Comparison of ENCODE assay signal across 2 cellular contexts in the genomic region with DNA sequence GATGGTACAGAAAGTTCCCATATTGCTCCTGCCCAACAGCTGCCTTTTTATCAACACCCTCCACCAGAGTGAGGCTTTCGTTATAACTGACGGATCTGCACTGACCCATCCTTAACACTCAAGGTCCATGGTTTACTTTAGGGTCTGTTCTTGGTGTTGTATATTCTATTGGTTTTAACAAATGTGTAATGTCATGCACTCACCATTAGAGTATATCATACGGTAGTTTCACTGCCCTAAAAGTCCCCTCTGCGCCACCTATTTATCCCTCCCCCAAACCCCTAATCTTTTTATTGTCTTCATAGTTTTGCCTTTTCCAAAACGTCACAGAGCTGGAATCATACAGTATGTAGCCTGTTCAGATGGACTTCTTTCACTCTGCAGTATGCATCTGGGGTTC.
TF ChIP-seq lines count a peak whose summit lies in the region.

No MANE protein-coding gene starts in this region.

TF ChIP-seq in SK-N-SH treated with all-trans-retinoic acid at 6 μM for 48 hours, 23 proteins besides CTCF, POLR2A, EP300 and RAD21 (continued from another document):
- TF ChIP-seq, protein P1, sequence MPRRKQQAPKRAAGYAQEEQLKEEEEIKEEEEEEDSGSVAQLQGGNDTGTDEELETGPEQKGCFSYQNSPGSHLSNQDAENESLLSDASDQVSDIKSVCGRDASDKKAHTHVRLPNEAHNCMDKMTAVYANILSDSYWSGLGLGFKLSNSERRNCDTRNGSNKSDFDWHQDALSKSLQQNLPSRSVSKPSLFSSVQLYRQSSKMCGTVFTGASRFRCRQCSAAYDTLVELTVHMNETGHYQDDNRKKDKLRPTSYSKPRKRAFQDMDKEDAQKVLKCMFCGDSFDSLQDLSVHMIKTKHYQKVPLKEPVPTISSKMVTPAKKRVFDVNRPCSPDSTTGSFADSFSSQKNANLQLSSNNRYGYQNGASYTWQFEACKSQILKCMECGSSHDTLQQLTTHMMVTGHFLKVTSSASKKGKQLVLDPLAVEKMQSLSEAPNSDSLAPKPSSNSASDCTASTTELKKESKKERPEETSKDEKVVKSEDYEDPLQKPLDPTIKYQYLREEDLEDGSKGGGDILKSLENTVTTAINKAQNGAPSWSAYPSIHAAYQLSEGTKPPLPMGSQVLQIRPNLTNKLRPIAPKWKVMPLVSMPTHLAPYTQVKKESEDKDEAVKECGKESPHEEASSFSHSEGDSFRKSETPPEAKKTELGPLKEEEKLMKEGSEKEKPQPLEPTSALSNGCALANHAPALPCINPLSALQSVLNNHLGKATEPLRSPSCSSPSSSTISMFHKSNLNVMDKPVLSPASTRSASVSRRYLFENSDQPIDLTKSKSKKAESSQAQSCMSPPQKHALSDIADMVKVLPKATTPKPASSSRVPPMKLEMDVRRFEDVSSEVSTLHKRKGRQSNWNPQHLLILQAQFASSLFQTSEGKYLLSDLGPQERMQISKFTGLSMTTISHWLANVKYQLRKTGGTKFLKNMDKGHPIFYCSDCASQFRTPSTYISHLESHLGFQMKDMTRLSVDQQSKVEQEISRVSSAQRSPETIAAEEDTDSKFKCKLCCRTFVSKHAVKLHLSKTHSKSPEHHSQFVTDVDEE (CRISPR knock-in tag; IDR thresholded peaks at IDR 0.05) = no peak
- TF ChIP-seq, protein P2, sequence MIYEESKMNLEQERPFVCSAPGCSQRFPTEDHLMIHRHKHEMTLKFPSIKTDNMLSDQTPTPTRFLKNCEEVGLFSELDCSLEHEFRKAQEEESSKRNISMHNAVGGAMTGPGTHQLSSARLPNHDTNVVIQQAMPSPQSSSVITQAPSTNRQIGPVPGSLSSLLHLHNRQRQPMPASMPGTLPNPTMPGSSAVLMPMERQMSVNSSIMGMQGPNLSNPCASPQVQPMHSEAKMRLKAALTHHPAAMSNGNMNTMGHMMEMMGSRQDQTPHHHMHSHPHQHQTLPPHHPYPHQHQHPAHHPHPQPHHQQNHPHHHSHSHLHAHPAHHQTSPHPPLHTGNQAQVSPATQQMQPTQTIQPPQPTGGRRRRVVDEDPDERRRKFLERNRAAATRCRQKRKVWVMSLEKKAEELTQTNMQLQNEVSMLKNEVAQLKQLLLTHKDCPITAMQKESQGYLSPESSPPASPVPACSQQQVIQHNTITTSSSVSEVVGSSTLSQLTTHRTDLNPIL (CRISPR knock-in tag; IDR thresholded peaks at IDR 0.05; ENCODE audit: low read depth) = no peak
- TF ChIP-seq ZFP3 (CRISPR knock-in tag; IDR thresholded peaks at IDR 0.05) (no peak), TCF4 (CRISPR knock-in tag; IDR thresholded peaks at IDR 0.05; ENCODE audit: borderline replicate concordance) (no peak), CSDC2 (CRISPR knock-in tag; IDR thresholded peaks at IDR 0.05) (no peak), BACH2 (CRISPR knock-in tag; IDR thresholded peaks at IDR 0.05; ENCODE audit: borderline replicate concordance) (no peak), ZFP30 (CRISPR knock-in tag; IDR thresholded peaks at IDR 0.05) (no peak), SNAI2 (CRISPR knock-in tag; IDR thresholded peaks at IDR 0.05) (no peak), GLIS3 (CRISPR knock-in tag; IDR thresholded peaks at IDR 0.05) (no peak), TOX (CRISPR knock-in tag; IDR thresholded peaks at IDR 0.05; ENCODE audit: borderline replicate concordance) (no peak), PPARA (CRISPR knock-in tag; IDR thresholded peaks at IDR 0.05; ENCODE audit: borderline replicate concordance) (no peak), ESRRG (CRISPR knock-in tag; IDR thresholded peaks at IDR 0.05) (no peak), ZNF70 (CRISPR knock-in tag; IDR thresholded peaks at IDR 0.05) (no peak), RARB (CRISPR knock-in tag; IDR thresholded peaks at IDR 0.05) (no peak), ZC3H10 (CRISPR knock-in tag; IDR thresholded peaks at IDR 0.05) (no peak)
- TF ChIP-seq, protein P3, sequence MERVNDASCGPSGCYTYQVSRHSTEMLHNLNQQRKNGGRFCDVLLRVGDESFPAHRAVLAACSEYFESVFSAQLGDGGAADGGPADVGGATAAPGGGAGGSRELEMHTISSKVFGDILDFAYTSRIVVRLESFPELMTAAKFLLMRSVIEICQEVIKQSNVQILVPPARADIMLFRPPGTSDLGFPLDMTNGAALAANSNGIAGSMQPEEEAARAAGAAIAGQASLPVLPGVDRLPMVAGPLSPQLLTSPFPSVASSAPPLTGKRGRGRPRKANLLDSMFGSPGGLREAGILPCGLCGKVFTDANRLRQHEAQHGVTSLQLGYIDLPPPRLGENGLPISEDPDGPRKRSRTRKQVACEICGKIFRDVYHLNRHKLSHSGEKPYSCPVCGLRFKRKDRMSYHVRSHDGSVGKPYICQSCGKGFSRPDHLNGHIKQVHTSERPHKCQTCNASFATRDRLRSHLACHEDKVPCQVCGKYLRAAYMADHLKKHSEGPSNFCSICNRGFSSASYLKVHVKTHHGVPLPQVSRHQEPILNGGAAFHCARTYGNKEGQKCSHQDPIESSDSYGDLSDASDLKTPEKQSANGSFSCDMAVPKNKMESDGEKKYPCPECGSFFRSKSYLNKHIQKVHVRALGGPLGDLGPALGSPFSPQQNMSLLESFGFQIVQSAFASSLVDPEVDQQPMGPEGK (CRISPR knock-in tag; IDR thresholded peaks at IDR 0.05; ENCODE audit: borderline replicate concordance) = no peak

TF ChIP-seq in SK-N-SH, 30 proteins besides CTCF, POLR2A, EP300 and RAD21 (continued from another document):
- TF ChIP-seq POLR2AphosphoS5 (IDR thresholded peaks at IDR 0.05; ENCODE audit: low read depth, low read length) (no peak), ELF1 (IDR thresholded peaks at IDR 0.05) (no peak), NFIC (IDR thresholded peaks at IDR 0.05; ENCODE audit: borderline replicate concordance) (no peak)
- TF ChIP-seq, protein P4, sequence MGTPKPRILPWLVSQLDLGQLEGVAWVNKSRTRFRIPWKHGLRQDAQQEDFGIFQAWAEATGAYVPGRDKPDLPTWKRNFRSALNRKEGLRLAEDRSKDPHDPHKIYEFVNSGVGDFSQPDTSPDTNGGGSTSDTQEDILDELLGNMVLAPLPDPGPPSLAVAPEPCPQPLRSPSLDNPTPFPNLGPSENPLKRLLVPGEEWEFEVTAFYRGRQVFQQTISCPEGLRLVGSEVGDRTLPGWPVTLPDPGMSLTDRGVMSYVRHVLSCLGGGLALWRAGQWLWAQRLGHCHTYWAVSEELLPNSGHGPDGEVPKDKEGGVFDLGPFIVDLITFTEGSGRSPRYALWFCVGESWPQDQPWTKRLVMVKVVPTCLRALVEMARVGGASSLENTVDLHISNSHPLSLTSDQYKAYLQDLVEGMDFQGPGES (IDR thresholded peaks at IDR 0.05; ENCODE audit: low read depth, low read length) = no peak
TF ChIP-seq in SK-N-SH: peak in this region for 0.
